In the genomic region with DNA sequence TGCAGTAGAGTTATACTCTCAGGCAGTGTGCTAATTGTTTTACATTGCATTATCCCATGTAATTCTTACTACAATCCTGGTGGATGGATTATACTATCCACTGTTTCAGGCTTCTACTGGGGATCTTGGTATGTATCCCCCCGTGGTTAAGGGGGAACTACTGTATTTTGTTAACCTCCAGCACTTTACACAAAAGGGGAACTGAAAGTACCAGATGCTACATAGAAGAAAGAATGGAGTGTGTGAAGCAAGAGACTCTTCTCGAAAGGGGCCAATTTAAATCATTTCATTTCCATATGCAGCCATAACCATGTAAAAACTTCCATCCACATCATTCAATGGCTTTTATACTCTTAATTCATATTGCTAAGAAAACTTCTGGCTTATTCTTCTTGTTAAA, we compare ENCODE assay signal across 8 cellular contexts.
DNase-seq lines count a peak whose midpoint lies in the region; ATAC-seq and TF ChIP-seq lines count a peak whose summit lies in the region.
"Had no signal": no experiment of that assay in that cellular context is flagged by ENCODE, and none has a peak within 500 bp of the region (broad histone marks: within the 10 kb centered on the region; RNA-seq: fewer than 3 reads in every experiment).

No MANE protein-coding gene starts in this region.

- H3K4me3 Mint-ChIP-seq in progenitor cell of endocrine pancreas (ENCODE audit: low read depth) = no peak overlapping the region
- no peak overlapping the region for H3K4me3 Mint-ChIP-seq in activated T-cell treated with anti-CD3 and anti-CD28 coated beads, Interleukin-2, amount 50 U/mL, for 72 hours

- H3K4me1 Mint-ChIP-seq in progenitor cell of endocrine pancreas (ENCODE audit: low read depth) = peaks cover 15% of the 10 kb centered on the region
- H3K4me1 Mint-ChIP-seq in activated T-cell treated with anti-CD3 and anti-CD28 coated beads, Interleukin-2, amount 50 U/mL, for 72 hours (ENCODE audit: low read depth) = peaks cover under 1% of the 10 kb centered on the region

- peaks cover 7% of the 10 kb centered on the region for H3K36me3 Mint-ChIP-seq in progenitor cell of endocrine pancreas (ENCODE audit: insufficient read depth)
- H3K36me3 Mint-ChIP-seq in activated T-cell treated with anti-CD3 and anti-CD28 coated beads, Interleukin-2, amount 50 U/mL, for 72 hours (ENCODE audit: insufficient read depth in 2 of 2) = peaks cover 0 to 1% of the 10 kb centered on the region in 2 donors

- ATAC-seq in GM19043 (IDR thresholded peaks at IDR 0.05; ENCODE audit: low read depth, unreplicated experiment) (peak; percentile 89), HG02798 (IDR thresholded peaks at IDR 0.05; ENCODE audit: poor library complexity, unreplicated experiment) (peak; percentile 98)
- ATAC-seq in activated T-cell treated with anti-CD3 and anti-CD28 coated beads, Interleukin-2, amount 50 U/mL, for 72 hours (replicated peaks in 1 of 2) = no peak

- H3K27ac Mint-ChIP-seq in progenitor cell of endocrine pancreas = peak overlapping the region; percentile 50
- no peak overlapping the region for H3K27ac Mint-ChIP-seq in activated T-cell treated with anti-CD3 and anti-CD28 coated beads, Interleukin-2, amount 50 U/mL, for 72 hours

- no peaks in the 10 kb centered on the region for H3K9me3 Mint-ChIP-seq in progenitor cell of endocrine pancreas (ENCODE audit: low read depth)
- no peaks in the 10 kb centered on the region for H3K9me3 Mint-ChIP-seq in activated T-cell treated with anti-CD3 and anti-CD28 coated beads, Interleukin-2, amount 50 U/mL, for 72 hours

- TF ChIP-seq CTCF in progenitor cell of endocrine pancreas (IDR thresholded peaks at IDR 0.05; ENCODE audit: unreplicated experiment) = no peak

- DNase-seq in Kasumi-1 (lab: John Stamatoyannopoulos, UW) = peak; percentile 33 to 55
- DNase-seq in progenitor cell of endocrine pancreas (ENCODE audit: low spot score, unreplicated experiment) = no peak
- no peak for DNase-seq in LoVo (ENCODE audit: low spot score)
- DNase-seq in activated T-cell treated with anti-CD3 and anti-CD28 coated beads, Interleukin-2, amount 50 U/mL, for 72 hours = no peak
- no peak for DNase-seq in activated CD4-positive, alpha-beta T cell treated with anti-CD3 and anti-CD28 coated beads, Interleukin-2, amount 50 U/mL, for 4 hours
- DNase-seq: NCI-H526 treated with DMSO at 0.1 percent for 48 hours had no signal

- H3K27me3 Mint-ChIP-seq in progenitor cell of endocrine pancreas = no peaks in the 10 kb centered on the region
- H3K27me3 Mint-ChIP-seq in activated T-cell treated with anti-CD3 and anti-CD28 coated beads, Interleukin-2, amount 50 U/mL, for 72 hours (ENCODE audit: low read depth) = no peaks in the 10 kb centered on the region

Comparison
In these comparisons a context has a peak if more than half of its experiments do, and no peak if none do; other contexts are left out.
1. ATAC-seq: peak in GM19043 (single experiment) and HG02798 (single experiment); none in activated T-cell treated with anti-CD3 and anti-CD28 coated beads, Interleukin-2, amount 50 U/mL, for 72 hours (0 of 2).
2. DNase-seq: peak in Kasumi-1 (2 of 2); none in progenitor cell of endocrine pancreas (single experiment), LoVo (single experiment), activated T-cell treated with anti-CD3 and anti-CD28 coated beads, Interleukin-2, amount 50 U/mL, for 72 hours (0 of 2) and activated CD4-positive, alpha-beta T cell treated with anti-CD3 and anti-CD28 coated beads, Interleukin-2, amount 50 U/mL, for 4 hours (0 of 2).